In the genomic region with DNA sequence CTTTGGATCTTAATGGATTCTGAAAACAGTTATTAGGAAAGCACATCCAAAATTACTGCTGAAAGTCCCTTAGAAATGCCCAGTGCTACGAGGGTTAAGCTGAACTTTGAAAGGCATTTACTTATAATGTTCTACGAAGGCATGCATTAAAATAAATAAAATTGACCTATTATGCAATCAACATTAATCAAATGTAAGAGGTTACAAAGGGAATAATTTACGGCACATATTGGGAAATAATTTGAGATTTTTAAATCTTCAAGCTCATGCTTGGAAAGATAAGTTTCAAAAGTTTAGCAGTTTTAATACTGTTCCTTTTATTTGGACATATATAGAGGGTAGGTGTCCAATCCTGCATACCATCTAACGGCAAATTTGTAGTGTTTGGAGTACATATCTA, we compare ENCODE assay signal across 11 cellular contexts.
"Had no signal": no experiment of that assay in that cellular context is flagged by ENCODE, and none has a peak within 500 bp of the region (broad histone marks: within the 10 kb centered on the region; RNA-seq: fewer than 3 reads in every experiment).

No MANE protein-coding gene starts in this region.

- H3K4me3 ChIP-seq: GM23248, GM23338, HAP-1 had no signal

- H3K36me3 ChIP-seq: HAP-1 had no signal

- H3K4me3 Mint-ChIP-seq: GM23338, H9, HFFc6 had no signal

- H3K27ac ChIP-seq: GM23248 had no signal

- H3K4me2 ChIP-seq: GM23338 had no signal

- DNase-seq: GM23248, GOT3, H7, H9, HCEC 1CT, HFFc6 had no signal

- H3K27ac Mint-ChIP-seq: GM23338, H9, HFFc6 had no signal

- FAIRE-seq: H1, H54 had no signal

- H2AFZ ChIP-seq: GM23248, GM23338 had no signal

- ATAC-seq: GM23338, HCT116 had no signal

- H3K9ac ChIP-seq: GM23248 had no signal
